ENCODE assay signal across 23 cellular contexts in genomic region chr1:80181418-80181817, GRCh38.
DNase-seq lines count a peak whose midpoint lies in the region; ATAC-seq, FAIRE-seq and TF ChIP-seq lines count a peak whose summit lies in the region.
"Had no signal": no experiment of that assay in that cellular context is flagged by ENCODE, and none has a peak within 500 bp of the region (broad histone marks: within the 10 kb centered on the region; RNA-seq: fewer than 3 reads in every experiment).

No MANE protein-coding gene starts in this region.

- no peaks in the 10 kb centered on the region for H3F3A ChIP-seq in GM23338 (replicated peaks; ENCODE audit: low read depth)

- POLR2A ChIA-PET in H1 (lab: Charles Lee; ENCODE audit: partially characterized antibody) = no interaction called here

- no peak overlapping the region; the same call in 1 of the 2 replicates for H3K27ac Mint-ChIP-seq in GM23338
- H3K27ac Mint-ChIP-seq in CD14-positive monocyte = no peak overlapping the region
- H3K27ac Mint-ChIP-seq: CD4-positive, alpha-beta memory T cell had no signal

- no peak overlapping the region for H2BK20ac ChIP-seq in H1 (ENCODE audit: low read length)

- H2BK15ac ChIP-seq in H1 (ENCODE audit: low read length) = no peak overlapping the region

- TF ChIP-seq EP300 in H1 (IDR thresholded peaks at IDR 0.05; ENCODE audit: borderline replicate concordance in 1 of 2, low read depth in 2 of 2, low read length in 2 of 2) = no peak

- no peak overlapping the region for H3K14ac ChIP-seq in H1 (ENCODE audit: insufficient read length)

- H3K4me3 Mint-ChIP-seq in GM23338 = no peak overlapping the region
- H3K4me3 Mint-ChIP-seq in CD14-positive monocyte = no peak overlapping the region
- H3K4me3 Mint-ChIP-seq: CD4-positive, alpha-beta memory T cell had no signal

- CTCF ChIA-PET in H1 (lab: Charles Lee; ENCODE audit: partially characterized antibody) = interaction anchor here (0.6 to 1.3 kb wide), 3 partner anchors 11 to 66 kb away, joined by 3 to 4 read pairs (median 3); no protein-coding TSS in a partner anchor

- intact Hi-C loops in CD14-positive monocyte (cut with micrococcal nuclease) = no loop called here

- H3K18ac ChIP-seq in H1 (ENCODE audit: extremely low read depth, low read length) = no peak overlapping the region; the same call in 1 of the 2 replicates

- H3K9me3 Mint-ChIP-seq in GM23338 (no peaks in the 10 kb centered on the region), CD14-positive monocyte (peaks cover 0 to 9% (median 0%) of the 10 kb centered on the region in 7 donors)

- H2AFZ ChIP-seq in GM23338 (no peak overlapping the region), H1 (ENCODE audit: low read length) (no peak overlapping the region)
- H2AFZ ChIP-seq: GM23248 had no signal

- DNase-seq in GM23338 (ENCODE audit: low spot score) = peak; percentile 51
- peak in 1 of 2 experiments; percentile 3 for DNase-seq in H1 (ENCODE audit: low read depth in 1 of 2, low spot score in 2 of 2)
- DNase-seq in germinal center (ENCODE audit: low spot score) = no peak
- DNase-seq in COLO668 (lab: John Stamatoyannopoulos, UW; ENCODE audit: unreplicated experiment) = no peak
- DNase-seq in NCI-H1105 treated with DMSO at 0.1 percent for 48 hours (lab: John Stamatoyannopoulos, UW) = no peak
- DNase-seq in CD14-positive monocyte (ENCODE audit: low spot score) = no peak
- DNase-seq: AML-193; Calu3; CD4-positive, alpha-beta memory T cell; DMS53; DND-41; EL; GM23248; IMR-90 had no signal

- no peak overlapping the region for H4K5ac ChIP-seq in H1 (ENCODE audit: insufficient read length, low read depth, low read length)

- H2BK120ac ChIP-seq in H1 (replicated peaks; ENCODE audit: low read depth, low read length) = no peak overlapping the region

- no peak for TF ChIP-seq CTCF in GM23338 (conservative IDR thresholded peaks at IDR 0.05; ENCODE audit: low read depth in 2 of 2)
- TF ChIP-seq CTCF in H1 (IDR thresholded peaks at IDR 0.05; ENCODE audit: control extremely low read depth in 1 of 3, insufficient read depth in 1 of 3, low read depth in 1 of 3, low read length in 3 of 3) = no peak
- no peak for TF ChIP-seq CTCF in CD14-positive monocyte (IDR thresholded peaks at IDR 0.05)

- H3K9ac ChIP-seq in HUES64 (ENCODE audit: low read depth, low read length) (no peak overlapping the region), H1 (replicated peaks in 1 of 4; ENCODE audit: extremely low read depth in 1 of 4, low read depth in 3 of 4, low read length in 3 of 4) (no peak overlapping the region), iPS-20b (ENCODE audit: low read depth, low read length) (0 out of 2 replicates have a peak overlapping the region, but pooled peaks have one; percentile 20)
- H3K9ac ChIP-seq: GM23248 had no signal

- no peaks in the 10 kb centered on the region for H3K36me3 Mint-ChIP-seq in GM23338 (ENCODE audit: low read depth)
- no peaks in the 10 kb centered on the region for H3K36me3 Mint-ChIP-seq in CD14-positive monocyte
- H3K36me3 Mint-ChIP-seq: CD4-positive, alpha-beta memory T cell had no signal

- H3K27ac ChIP-seq in GM23338 (ENCODE audit: low read depth) = no peak overlapping the region
- peak overlapping the region; percentile 80; the same call in 1 of the 2 replicates for H3K27ac ChIP-seq in HUES64 (ENCODE audit: low read depth, low read length)
- H3K27ac ChIP-seq in H1 (ENCODE audit: low read depth, low read length) = no peak overlapping the region
- H3K27ac ChIP-seq in iPS-20b (ENCODE audit: low read length) = no peak overlapping the region
- H3K27ac ChIP-seq: 22Rv1, A549, C4-2B, GM23248 had no signal

- H4K8ac ChIP-seq in H1 (ENCODE audit: extremely low read depth, insufficient read depth, low read length) = no peak overlapping the region

- H3K4me3 ChIP-seq in GM23338 (no peak overlapping the region), HUES64 (ENCODE audit: low read length) (no peak overlapping the region), H1 (ENCODE audit: extremely low read depth in 1 of 4, insufficient read depth in 2 of 4, low read depth in 3 of 4, low read length in 4 of 4) (no peak overlapping the region), iPS-20b (ENCODE audit: low read length) (peak overlapping the region; percentile 8; the same call in 1 of the 2 replicates)
- H3K4me3 ChIP-seq: A549, GM12878, GM23248, HAP-1, K562 had no signal

- no peaks in the 10 kb centered on the region for H3K23me2 ChIP-seq in H1 (ENCODE audit: low read depth, low read length)

- H3K56ac ChIP-seq in H1 (replicated peaks; ENCODE audit: insufficient read length, low read depth, low read length) = no peak overlapping the region

- H3K27me3 Mint-ChIP-seq in GM23338 (ENCODE audit: insufficient read depth, low read depth, poor library complexity) = no peaks in the 10 kb centered on the region
- peaks cover 0 to 1% (median 0%) of the 10 kb centered on the region in 3 donors for H3K27me3 Mint-ChIP-seq in CD14-positive monocyte (ENCODE audit: low read depth in 3 of 3)
- H3K27me3 Mint-ChIP-seq: CD4-positive, alpha-beta memory T cell had no signal

- H3K4ac ChIP-seq in H1 (replicated peaks; ENCODE audit: insufficient read length, low read depth, low read length) = no peak overlapping the region

- H4K91ac ChIP-seq in H1 (replicated peaks; ENCODE audit: insufficient read length, low read length) = no peak overlapping the region

- H3K9me2 ChIP-seq in GM23338 (ENCODE audit: insufficient read depth) = no peaks in the 10 kb centered on the region

- peak; percentile 60 for FAIRE-seq in H1 (lab: Jason Lieb, UNC)
- FAIRE-seq: A549, GM12878, GM19239, K562 had no signal

- no peak for TF ChIP-seq POLR2A in H1 (IDR thresholded peaks at IDR 0.05; ENCODE audit: control extremely low read depth in 1 of 2, low read depth in 2 of 2, low read length in 2 of 2)

- peak overlapping the region; percentile 2 for H3K4me2 ChIP-seq in GM23338
- H3K4me2 ChIP-seq in H1 (ENCODE audit: insufficient read depth in 1 of 2, low read depth in 2 of 2, low read length in 2 of 2) = peak overlapping the region in 1 of 2 experiments; percentile 23; a peak in 1 of 4 replicates
- H3K4me2 ChIP-seq: A549 had no signal

- peak; percentile 97 for ATAC-seq in GM23338
- ATAC-seq: A549, GM12878, K562 had no signal

- H3K27me3 ChIP-seq in GM23338 (ENCODE audit: insufficient read depth) (no peaks in the 10 kb centered on the region), HUES64 (ENCODE audit: insufficient read depth, low read length) (no peaks in the 10 kb centered on the region), H1 (replicated peaks in 1 of 4; ENCODE audit: control insufficient read depth in 3 of 4, extremely low read depth in 1 of 4, insufficient read depth in 3 of 4, low read length in 3 of 4) (no peaks in the 10 kb centered on the region), iPS-20b (ENCODE audit: insufficient read depth, low read length) (no peaks in the 10 kb centered on the region)

- no peak for TF ChIP-seq RAD21 in H1 (IDR thresholded peaks at IDR 0.05 in 1 of 2, conservative IDR thresholded peaks at IDR 0.05 in 1 of 2; ENCODE audit: low read depth in 2 of 2, low read length in 2 of 2)

- H4K20me1 ChIP-seq in GM23338 (replicated peaks; ENCODE audit: insufficient read depth) = no peaks in the 10 kb centered on the region
- H4K20me1 ChIP-seq in H1 (replicated peaks in 1 of 2; ENCODE audit: control insufficient read depth in 1 of 2, insufficient read depth in 2 of 2, low read length in 2 of 2) = no peaks in the 10 kb centered on the region

- H3K79me1 ChIP-seq in H1 (ENCODE audit: low read depth, low read length) = no peaks in the 10 kb centered on the region

- no peak overlapping the region for H2BK12ac ChIP-seq in H1 (ENCODE audit: low read depth, low read length)

- no peaks in the 10 kb centered on the region for H3K9me3 ChIP-seq in HUES64 (ENCODE audit: insufficient read depth, low read depth, low read length)
- no peaks in the 10 kb centered on the region for H3K9me3 ChIP-seq in H1 (ENCODE audit: insufficient read depth in 2 of 2, low read depth in 1 of 2, low read length in 1 of 2)
- no peaks in the 10 kb centered on the region for H3K9me3 ChIP-seq in iPS-20b (ENCODE audit: insufficient read depth, low read depth, low read length)
- H3K9me3 ChIP-seq: A549, HAP-1 had no signal

- H3K36me3 ChIP-seq in GM23338 (ENCODE audit: insufficient read depth) (no peaks in the 10 kb centered on the region), HUES64 (ENCODE audit: insufficient read depth, low read length) (no peaks in the 10 kb centered on the region), H1 (ENCODE audit: control insufficient read depth in 2 of 4, insufficient read depth in 4 of 4, low read length in 3 of 4) (no peaks in the 10 kb centered on the region), iPS-20b (ENCODE audit: insufficient read depth, low read depth, low read length) (no peaks in the 10 kb centered on the region)
- H3K36me3 ChIP-seq: HAP-1 had no signal

- H3K4me1 Mint-ChIP-seq in GM23338 = peaks cover 21% of the 10 kb centered on the region
- no peaks in the 10 kb centered on the region for H3K4me1 Mint-ChIP-seq in CD14-positive monocyte
- H3K4me1 Mint-ChIP-seq: CD4-positive, alpha-beta memory T cell had no signal

- H3K4me1 ChIP-seq in GM23338 (ENCODE audit: insufficient read depth) = peaks cover 5% of the 10 kb centered on the region; the same call in 1 of the 2 replicates
- peaks cover 24% of the 10 kb centered on the region for H3K4me1 ChIP-seq in HUES64 (ENCODE audit: insufficient read depth, low read length)
- peaks cover 0 to 3% (median 1%) of the 10 kb centered on the region in 4 experiments; a peak in 2 of 7 replicates for H3K4me1 ChIP-seq in H1 (replicated peaks in 1 of 4; ENCODE audit: control insufficient read depth in 3 of 4, insufficient read depth in 4 of 4, low read length in 3 of 4)
- peaks cover 11% of the 10 kb centered on the region; the same call in 1 of the 2 replicates for H3K4me1 ChIP-seq in iPS-20b (ENCODE audit: insufficient read depth, low read length)
- H3K4me1 ChIP-seq: A549, HAP-1 had no signal

- H3K79me2 ChIP-seq in GM23338 (replicated peaks; ENCODE audit: insufficient read depth) = no peaks in the 10 kb centered on the region
- H3K79me2 ChIP-seq in H1 (ENCODE audit: control insufficient read depth in 1 of 2, insufficient read depth in 2 of 2, low read length in 2 of 2) = no peaks in the 10 kb centered on the region

- H2AK5ac ChIP-seq in H1 (ENCODE audit: low read depth, low read length) = no peak overlapping the region

- H3K23ac ChIP-seq in H1 (ENCODE audit: insufficient read length) = no peak overlapping the region

- H2BK5ac ChIP-seq in H1 (ENCODE audit: low read depth, low read length) = no peak overlapping the region

TF ChIP-seq in GM23338, 12 proteins besides CTCF, POLR2A, EP300 and RAD21 (continues in another document):
- TF ChIP-seq EZH2 (IDR thresholded peaks at IDR 0.05; ENCODE audit: low read depth, unreplicated experiment) (no peak), ZNF331 (CRISPR knock-in tag; IDR thresholded peaks at IDR 0.05; ENCODE audit: low read depth) (no peak), ZNF114 (CRISPR knock-in tag; IDR thresholded peaks at IDR 0.05) (peak; percentile 49; the same call in 1 of the 2 replicates), STAT1 (IDR thresholded peaks at IDR 0.05; ENCODE audit: unreplicated experiment) (no peak)

TF ChIP-seq in H1, 55 proteins besides CTCF, POLR2A, EP300 and RAD21 (continues in another document):
- TF ChIP-seq TAF7 (optimal IDR thresholded peaks at IDR 0.05; ENCODE audit: borderline replicate concordance, low read depth, low read length) = no peak
